ENCODE assay signal across 15 cellular contexts in genomic region chr15:71680079-71680461, GRCh38.
DNase-seq lines count a peak whose midpoint lies in the region; ATAC-seq, FAIRE-seq and TF ChIP-seq lines count a peak whose summit lies in the region.
"Had no signal": no experiment of that assay in that cellular context is flagged by ENCODE, and none has a peak within 500 bp of the region (broad histone marks: within the 10 kb centered on the region; RNA-seq: fewer than 3 reads in every experiment).

No MANE protein-coding gene starts in this region.

- no peaks in the 10 kb centered on the region for H3K27me3 Mint-ChIP-seq in nephron (ENCODE audit: low read depth)

- peak overlapping the region; percentile 16 for H3K27ac ChIP-seq in HUES48 (ENCODE audit: low read depth, low read length)
- peak overlapping the region; percentile 36 for H3K27ac ChIP-seq in endothelial cell of umbilical vein (ENCODE audit: insufficient read depth, low read depth, low read length)
- H3K27ac ChIP-seq: BLaER1, body of pancreas, thyroid gland had no signal

- POLR2A ChIA-PET in endothelial cell of umbilical vein (lab: Charles Lee) = interaction anchor here (0.7 kb wide), 1 partner anchor 438 kb away, joined by 5 read pairs; the partner anchor contains the start of genes MYO9A and SENP8

- no peak overlapping the region for H3K4me3 ChIP-seq in HUES48 (ENCODE audit: low read depth, low read length)
- H3K4me3 ChIP-seq in endothelial cell of umbilical vein (replicated peaks in 1 of 3; ENCODE audit: insufficient read depth in 1 of 3, low read depth in 1 of 3, low read length in 3 of 3) = no peak overlapping the region
- H3K4me3 ChIP-seq: BLaER1, body of pancreas, thyroid gland had no signal

- H3K79me2 ChIP-seq in endothelial cell of umbilical vein (ENCODE audit: control insufficient read depth, insufficient read depth, low read length) = no peaks in the 10 kb centered on the region

- H3K36me3 ChIP-seq in HUES48 (ENCODE audit: control insufficient read depth, insufficient read depth, low read length) = no peaks in the 10 kb centered on the region
- no peaks in the 10 kb centered on the region for H3K36me3 ChIP-seq in endothelial cell of umbilical vein (ENCODE audit: control insufficient read depth in 2 of 2, extremely low read depth in 1 of 2, insufficient read depth in 2 of 2, low read length in 2 of 2)
- H3K36me3 ChIP-seq: BLaER1, thyroid gland had no signal

- CTCF ChIA-PET in endothelial cell of umbilical vein (lab: Charles Lee) = no interaction called here

- no peak overlapping the region for H3K9ac ChIP-seq in HUES48 (ENCODE audit: low read depth, low read length)
- H3K9ac ChIP-seq in endothelial cell of umbilical vein (replicated peaks; ENCODE audit: extremely low read depth, insufficient read depth, low read length) = peak overlapping the region; percentile 11
- H3K9ac ChIP-seq: BLaER1 had no signal

- intact Hi-C loops in endothelial cell of umbilical vein (cut with micrococcal nuclease) = no loop called here

- peak overlapping the region; percentile 58 for H2AFZ ChIP-seq in endothelial cell of umbilical vein (ENCODE audit: low read depth, low read length)

- H3K9me3 Mint-ChIP-seq in nephron = no peaks in the 10 kb centered on the region
- H3K9me3 Mint-ChIP-seq: activated B cell treated with CpG ODN at 0.5 μM for 24 hours had no signal

- no peak for TF ChIP-seq POLR2A in endothelial cell of umbilical vein (IDR thresholded peaks at IDR 0.05; ENCODE audit: low read depth, low read length)

- H3K4me2 ChIP-seq in endothelial cell of umbilical vein (ENCODE audit: insufficient read depth, low read length) = peak overlapping the region; percentile 67
- H3K4me2 ChIP-seq: BLaER1 had no signal

- H3K27me3 ChIP-seq in HUES48 (ENCODE audit: control insufficient read depth, insufficient read depth, low read length) = no peaks in the 10 kb centered on the region
- no peaks in the 10 kb centered on the region for H3K27me3 ChIP-seq in endothelial cell of umbilical vein (ENCODE audit: control insufficient read depth in 2 of 2, insufficient read depth in 2 of 2, low read length in 2 of 2)
- H3K27me3 ChIP-seq: BLaER1, body of pancreas, thyroid gland had no signal

- no TSS peak for BruUV-seq in endothelial cell of umbilical vein (replicated peaks; lab: Mats Ljungman, UMichigan)

- TF ChIP-seq CTCF in endothelial cell of umbilical vein (IDR thresholded peaks at IDR 0.05; ENCODE audit: extremely low read depth in 1 of 2, insufficient read depth in 1 of 2, low read depth in 1 of 2, low read length in 2 of 2) (no peak), nephron (IDR thresholded peaks at IDR 0.05; ENCODE audit: unreplicated experiment in 3 of 3) (no peak)

- H4K20me1 ChIP-seq in endothelial cell of umbilical vein (replicated peaks; ENCODE audit: control insufficient read depth, extremely low read depth, insufficient read depth, low read length) = no peaks in the 10 kb centered on the region
- H4K20me1 ChIP-seq: BLaER1 had no signal

- peak overlapping the region; percentile 54 to 72 (median 66) for H3K27ac Mint-ChIP-seq in nephron
- H3K27ac Mint-ChIP-seq: activated B cell treated with CpG ODN at 0.5 μM for 24 hours had no signal

- ATAC-seq in GM18867 (IDR thresholded peaks at IDR 0.05; ENCODE audit: unreplicated experiment) (no peak), HG02885 (IDR thresholded peaks at IDR 0.05; ENCODE audit: poor library complexity, unreplicated experiment) (no peak)
- ATAC-seq: body of pancreas had no signal

- H3K4me1 Mint-ChIP-seq in nephron = peaks cover 63% of the 10 kb centered on the region
- H3K4me1 Mint-ChIP-seq: activated B cell treated with CpG ODN at 0.5 μM for 24 hours had no signal

- dilution Hi-C loops in endothelial cell of umbilical vein (cut with MboI; ENCODE audit: extremely low pct_ligation_motif_present, low sequenced_read_pairs) = no loop called here

- DNase-seq in ELF-1 (ENCODE audit: low read depth, low spot score) (peak; percentile 70), endothelial cell of umbilical vein (ENCODE audit: low read depth, low spot score) (peak; percentile 45), occipital lobe (lab: John Stamatoyannopoulos, UW) (no peak)
- no peak for DNase-seq in activated naive CD4-positive, alpha-beta T cell treated with anti-CD3 and anti-CD28 coated beads, Interleukin-2, amount 50 U/mL, for 16 hours
- DNase-seq: activated B cell treated with CpG ODN at 0.5 μM for 24 hours; activated naive CD4-positive, alpha-beta T cell treated with Interleukin-2 at 50 U/mL for 16 hours; body of pancreas; NCI-H2107; stimulated activated CD4-positive, alpha-beta T cell treated with anti-CD3 and anti-CD28 coated beads, Interleukin-1b, Interleukin-23, amount 100 ng/mL, for 48 hours; thyroid gland had no signal

- H3K4me1 ChIP-seq in HUES48 (ENCODE audit: control insufficient read depth, insufficient read depth, low read length) = peaks cover 35% of the 10 kb centered on the region
- H3K4me1 ChIP-seq in endothelial cell of umbilical vein (ENCODE audit: control insufficient read depth, extremely low read depth, insufficient read depth, low read length) = peaks cover 15% of the 10 kb centered on the region
- H3K4me1 ChIP-seq: BLaER1, body of pancreas, thyroid gland had no signal

- no peaks in the 10 kb centered on the region for H3K9me1 ChIP-seq in endothelial cell of umbilical vein (replicated peaks; ENCODE audit: control insufficient read depth, extremely low read depth, insufficient read depth, low read length)

- FAIRE-seq in endothelial cell of umbilical vein (lab: Jason Lieb, UNC) = no peak

- H3K4me3 Mint-ChIP-seq in nephron = no peak overlapping the region
- H3K4me3 Mint-ChIP-seq: activated B cell treated with CpG ODN at 0.5 μM for 24 hours had no signal

- no peaks in the 10 kb centered on the region for H3K36me3 Mint-ChIP-seq in nephron (ENCODE audit: low read depth)

- H3K9me3 ChIP-seq in HUES48 (ENCODE audit: control insufficient read depth, insufficient read depth, low read length) = no peaks in the 10 kb centered on the region
- H3K9me3 ChIP-seq in endothelial cell of umbilical vein (replicated peaks; ENCODE audit: control insufficient read depth, insufficient read depth, low read length) = no peaks in the 10 kb centered on the region
- H3K9me3 ChIP-seq: BLaER1, body of pancreas, thyroid gland had no signal

TF ChIP-seq in endothelial cell of umbilical vein, 7 proteins besides CTCF, POLR2A, EP300 and RAD21:
- TF ChIP-seq JUN (IDR thresholded peaks at IDR 0.05; ENCODE audit: borderline replicate concordance, insufficient read depth, insufficient read length, low read depth) = no peak
TF ChIP-seq in endothelial cell of umbilical vein: peak in this region for 0.

Comparison
In these comparisons a context has a peak if more than half of its experiments do, and no peak if none do; other contexts are left out.
1. DNase-seq: peak in ELF-1 (single experiment) and endothelial cell of umbilical vein (single experiment); none in activated naive CD4-positive, alpha-beta T cell treated with anti-CD3 and anti-CD28 coated beads, Interleukin-2, amount 50 U/mL, for 16 hours (single experiment) and occipital lobe (single experiment).